8 cellular contexts compared by ENCODE assay signal in the genomic region with DNA sequence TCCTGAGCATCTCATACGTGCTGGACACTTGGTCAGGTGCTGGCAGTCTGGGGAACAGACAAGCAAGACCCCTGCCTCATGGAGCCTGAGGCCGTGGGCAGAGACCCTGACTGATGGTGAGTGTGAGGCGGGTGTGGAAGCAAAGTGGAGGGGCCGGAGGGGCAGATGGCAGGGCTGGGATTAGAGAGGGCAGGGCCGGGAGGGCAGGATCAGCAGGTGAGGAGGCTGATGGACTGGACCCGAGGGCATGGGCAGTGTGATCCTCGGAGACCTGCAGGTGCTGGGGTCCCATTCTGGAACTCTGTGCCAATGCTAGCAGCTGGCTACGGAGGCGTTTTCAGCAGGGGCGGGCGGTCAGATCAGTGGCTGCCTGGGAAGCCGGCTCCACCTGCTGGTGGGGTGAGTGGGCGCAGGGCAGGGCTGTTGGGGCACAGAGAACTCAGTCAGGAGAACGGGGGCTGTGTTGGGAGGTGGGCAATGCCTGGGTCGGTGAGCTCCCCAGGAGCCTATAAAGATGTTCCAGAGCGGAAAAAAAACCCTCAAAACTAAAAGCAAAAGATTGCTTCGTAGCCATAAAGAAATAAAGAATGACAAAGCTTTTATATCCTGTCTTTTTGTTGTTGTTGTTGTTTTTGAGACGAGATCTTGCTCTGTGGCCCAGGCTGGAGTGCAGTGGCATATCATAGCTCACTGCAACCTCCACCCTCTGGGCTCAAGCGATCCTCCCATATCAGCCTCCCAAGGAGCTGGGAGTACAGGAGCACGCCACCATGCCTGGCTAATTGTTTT. TPM values are rescaled to one million over a fixed set of nuclear protein-coding genes. Genes with fewer than 3 reads are reported as not detected.
DNase-seq lines count a peak whose midpoint lies in the region; ATAC-seq and TF ChIP-seq lines count a peak whose summit lies in the region.

No MANE protein-coding gene starts in this region.

- peak; percentile 79 for TF ChIP-seq CTCF in GM12872 (IDR thresholded peaks at IDR 0.05; ENCODE audit: insufficient read depth, low read depth, low read length)
- TF ChIP-seq CTCF in Panc1 (IDR thresholded peaks at IDR 0.05) = peak; percentile 84
- peak; percentile 17 to 29 for TF ChIP-seq CTCF in fibroblast of lung (conservative IDR thresholded peaks at IDR 0.05 in 1 of 2, IDR thresholded peaks at IDR 0.05 in 1 of 2; ENCODE audit: low read depth in 1 of 2, low read length in 2 of 2)
- peak in 5 of 7 experiments; percentile 28 to 67 (median 39) for TF ChIP-seq CTCF in stomach (IDR thresholded peaks at IDR 0.05)

- H3K4me2 ChIP-seq in fibroblast of lung (ENCODE audit: extremely low read depth, insufficient read depth, low read length) = no peak overlapping the region

- 49 to 57% (median 53%) methylated on average over 20 of the region's 20 CpGs for WGBS in stomach, 5 donors

- no peaks in the 10 kb centered on the region for H3K79me2 ChIP-seq in fibroblast of lung (ENCODE audit: control insufficient read depth, insufficient read depth, low read length)

- H3K4me1 ChIP-seq in Panc1 (ENCODE audit: control insufficient read depth, insufficient read depth, low read length) (no peaks in the 10 kb centered on the region), fibroblast of lung (ENCODE audit: control insufficient read depth, extremely low read depth, insufficient read depth, low read length) (peaks cover 12% of the 10 kb centered on the region), stomach (peaks cover 0 to under 1% (median 0%) of the 10 kb centered on the region in 4 donors)

- POLR2A ChIA-PET in Panc1 (lab: Charles Lee) = no interaction called here

- H4K20me1 ChIP-seq in fibroblast of lung (ENCODE audit: control insufficient read depth, extremely low read depth, insufficient read depth, low read length) = no peaks in the 10 kb centered on the region

- BruUV-seq in Panc1 (replicated peaks; lab: Mats Ljungman, UMichigan) = no TSS peak

- H3K36me3 ChIP-seq in Panc1 (ENCODE audit: control insufficient read depth, insufficient read depth, low read length) = no peaks in the 10 kb centered on the region
- H3K36me3 ChIP-seq in fibroblast of lung (ENCODE audit: control insufficient read depth, insufficient read depth, low read length) = no peaks in the 10 kb centered on the region
- no peaks in the 10 kb centered on the region for H3K36me3 ChIP-seq in stomach

- no peak overlapping the region for H3K27ac ChIP-seq in Panc1 (ENCODE audit: low read length)
- no peak overlapping the region for H3K27ac ChIP-seq in fibroblast of lung (ENCODE audit: insufficient read depth, low read length)
- H3K27ac ChIP-seq in stomach = no peak overlapping the region

- TF ChIP-seq POLR2A in stomach (IDR thresholded peaks at IDR 0.05) = no peak

- H3K4me3 ChIP-seq in Panc1 (ENCODE audit: low read depth in 2 of 2, low read length in 2 of 2) = no peak overlapping the region
- no peak overlapping the region for H3K4me3 ChIP-seq in fibroblast of lung (replicated peaks in 1 of 4; ENCODE audit: control extremely low read depth in 1 of 4, insufficient read depth in 1 of 4, low read depth in 3 of 4, low read length in 4 of 4)
- H3K4me3 ChIP-seq in stomach = peak overlapping the region in 1 of 4 donors; percentile 27

- intact Hi-C loops in Panc1 (cut with micrococcal nuclease; ENCODE audit: unreplicated experiment) (no loop called here), stomach (cut with DNase I; ENCODE audit: low total_unique reads) (no loop called here)

- in situ Hi-C loops in Panc1 (cut with HindIII; ENCODE audit: low pct_unique_long_range_greater_than_20kb, low sequenced_read_pairs) = no loop called here

- ATAC-seq in Panc1 (peak; percentile 85), GM18858 (IDR thresholded peaks at IDR 0.05; ENCODE audit: unreplicated experiment) (no peak)

- DNase-seq in 8988T (peak; percentile 68), Panc1 (ENCODE audit: low read depth, low spot score) (peak; percentile 17), fibroblast of lung (ENCODE audit: low read depth in 2 of 2) (no peak), stomach (peak; percentile 67), AG20443 (ENCODE audit: low spot score) (no peak), hypothalamus (lab: John Stamatoyannopoulos, UW) (no peak)

- no peak for TF ChIP-seq EP300 in stomach (IDR thresholded peaks at IDR 0.05)

- no peak overlapping the region for H2AFZ ChIP-seq in fibroblast of lung (ENCODE audit: low read length)

- H3K9me3 ChIP-seq in Panc1 (ENCODE audit: control insufficient read depth, insufficient read depth, low read depth, low read length) = no peaks in the 10 kb centered on the region
- no peaks in the 10 kb centered on the region for H3K9me3 ChIP-seq in fibroblast of lung (ENCODE audit: control insufficient read depth, insufficient read depth, low read depth, low read length)
- no peaks in the 10 kb centered on the region for H3K9me3 ChIP-seq in stomach

- H3K9ac ChIP-seq in fibroblast of lung (ENCODE audit: insufficient read depth, low read length) = no peak overlapping the region

- H3K27me3 ChIP-seq in Panc1 (ENCODE audit: control insufficient read depth, insufficient read depth, low read length) (no peaks in the 10 kb centered on the region), fibroblast of lung (ENCODE audit: control insufficient read depth, insufficient read depth, low read length) (no peaks in the 10 kb centered on the region), stomach (peaks cover 0 to 31% (median 8%) of the 10 kb centered on the region in 3 donors)

- CTCF ChIA-PET in Panc1 (lab: Charles Lee) = no interaction called here

RNA-seq across cellular contexts. Expression of gene C16orf74, which starts 8.9 kb away (rescaled TPM):
- 1.5 TPM for total RNA-seq in Panc1 (2021; ENCODE audit: unreplicated experiment)
- polyA plus RNA-seq in Panc1 (2012; ENCODE audit: insufficient read length) = 2.3 TPM
- 5.4 and 6.4 TPM in 2 replicates for total RNA-seq in fibroblast of lung
- polyA plus RNA-seq in fibroblast of lung = 3.2 and 4.6 TPM in 2 replicates
- 8.0 and 9.6 TPM in 2 replicates for polyA plus RNA-seq in fibroblast of lung (2012)
- polyA minus RNA-seq in fibroblast of lung (ENCODE audit: low replicate concordance) = 0.35 and 2.3 TPM in 2 replicates
- total RNA-seq in stomach = 10 to 100 TPM in 1 of 5 donors, 1 to 10 TPM in 2, not detected in 2; 1.1 to 24.9 (median 2.9) TPM
- polyA plus RNA-seq in stomach = 10 to 100 TPM in 1 of 3 donors, 1 to 10 TPM in 1, not detected in 1; 4.6 to 12.4 TPM

RNA-seq across cellular contexts. Expression of gene EMC8, which starts 39.5 kb away (rescaled TPM):
- total RNA-seq in Panc1 (2021; ENCODE audit: unreplicated experiment) (39.1 TPM), fibroblast of lung (22.6 and 25.1 TPM in 2 replicates), stomach (10 to 100 TPM in 4 of 5 donors, 1 to 10 TPM in 1; 1.8 to 38.8 (median 20.0) TPM)
- polyA plus RNA-seq in Panc1 (2012; ENCODE audit: insufficient read length) = 50.8 TPM
- polyA plus RNA-seq in fibroblast of lung (25.9 and 35.1 TPM in 2 replicates), stomach (10 to 100 TPM; 10.5 to 18.0 (median 11.3) TPM)
- polyA plus RNA-seq in fibroblast of lung (2012) = 21.4 and 32.5 TPM in 2 replicates
- 26.6 and 103 TPM in 2 replicates for polyA minus RNA-seq in fibroblast of lung (ENCODE audit: low replicate concordance)

RNA-seq across cellular contexts. Expression of gene COX4I1, which starts 39.7 kb away (rescaled TPM):
- total RNA-seq in Panc1 (2021; ENCODE audit: unreplicated experiment) (429 TPM), fibroblast of lung (442 and 484 TPM in 2 replicates), stomach (100 to 1,000 TPM in 4 of 5 donors, 10 to 100 TPM in 1; 57.2 to 703 (median 434) TPM)
- 533 TPM for polyA plus RNA-seq in Panc1 (2012; ENCODE audit: insufficient read length)
- polyA plus RNA-seq in fibroblast of lung (597 and 653 TPM in 2 replicates), stomach (1,000 to 10,000 TPM; 1,255 to 1,368 (median 1,353) TPM)
- 682 and 746 TPM in 2 replicates for polyA plus RNA-seq in fibroblast of lung (2012)
- 141 and 213 TPM in 2 replicates for polyA minus RNA-seq in fibroblast of lung (ENCODE audit: low replicate concordance)

Comparison
In these comparisons a context has a peak if more than half of its experiments do, and no peak if none do; other contexts are left out.
1. DNase-seq: peak in 8988T (single experiment), Panc1 (single experiment) and stomach (single experiment); none in fibroblast of lung (0 of 2), AG20443 (single experiment) and hypothalamus (0 of 51).
2. CTCF ChIP-seq: peak in every context shown above with its lines; median percentile 84 in Panc1; 79 in GM12872; 39 in stomach; 23 in fibroblast of lung.